8 cellular contexts compared by ENCODE assay signal in the genomic region with DNA sequence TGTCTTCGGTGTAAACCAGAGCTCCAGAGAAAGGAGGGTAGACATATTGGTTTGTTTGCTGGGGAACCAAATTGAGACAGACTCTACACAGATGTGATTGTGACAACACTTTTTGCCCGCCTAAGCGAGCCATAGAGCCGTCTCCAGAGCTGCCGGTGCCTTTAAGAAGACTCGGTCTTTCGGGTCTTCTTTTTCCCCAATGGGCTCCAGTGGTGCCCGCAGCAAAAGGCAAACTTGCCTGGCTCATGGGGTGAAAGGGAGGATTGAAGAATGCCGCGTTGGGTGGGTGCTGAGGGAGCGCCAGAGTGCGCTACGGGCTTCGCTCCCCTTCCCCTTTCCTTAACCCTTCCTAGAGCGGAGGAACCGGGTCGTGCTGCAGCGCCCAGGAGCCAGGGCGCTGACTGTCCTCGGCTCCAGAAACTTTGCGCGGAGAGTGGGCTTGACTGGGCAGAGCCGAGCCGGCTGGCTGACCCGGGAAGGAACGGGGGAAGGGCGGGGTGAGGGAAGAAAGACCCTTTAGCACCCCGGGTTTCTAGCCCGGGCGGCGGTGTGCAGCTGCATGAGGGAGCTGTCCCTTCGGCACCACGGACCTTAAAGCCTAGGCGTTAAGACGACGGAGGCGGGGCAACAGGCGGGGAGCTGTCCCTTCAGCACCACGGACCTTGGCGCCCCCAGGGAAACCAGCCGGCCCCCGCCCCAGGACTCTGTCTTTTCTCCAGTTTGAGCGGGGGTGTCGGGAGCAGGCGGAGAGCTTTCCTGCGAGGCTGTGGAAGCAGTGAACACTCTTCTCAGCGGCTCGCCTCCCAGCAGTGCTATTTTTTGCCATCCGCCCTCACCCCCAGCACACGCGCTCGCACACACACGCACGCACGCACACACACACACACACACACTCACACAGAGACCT. TPM values are rescaled to one million over a fixed set of nuclear protein-coding genes. Genes with fewer than 3 reads are reported as not detected.
A peak's percentile ranks its signal among the peaks of the same experiment; 100 is the strongest.
DNase-seq lines count a peak whose midpoint lies in the region; ATAC-seq and TF ChIP-seq lines count a peak whose summit lies in the region.

Gene CACNG3 (plus strand): TSS at position 890 of the 907 bp plus-strand sequence. CDS start 420 bp downstream, outside the sequence.

- no peak for ATAC-seq in GM21717 (IDR thresholded peaks at IDR 0.05; ENCODE audit: unreplicated experiment)

- no peaks in the 10 kb centered on the region for H3K36me3 ChIP-seq in BE2C
- no peaks in the 10 kb centered on the region for H3K36me3 ChIP-seq in suprapubic skin

- no peak for TF ChIP-seq POLR2A in suprapubic skin (IDR thresholded peaks at IDR 0.05)

- H3K4me1 ChIP-seq in BE2C = no peaks in the 10 kb centered on the region
- H3K4me1 ChIP-seq in suprapubic skin = no peaks in the 10 kb centered on the region

- H3K27me3 ChIP-seq in BE2C (peaks cover 29% of the 10 kb centered on the region), suprapubic skin (peaks cover 47% of the 10 kb centered on the region)

- no peak for TF ChIP-seq EP300 in suprapubic skin (IDR thresholded peaks at IDR 0.05)

- no peaks in the 10 kb centered on the region for H3K9me3 ChIP-seq in BE2C
- no peaks in the 10 kb centered on the region for H3K9me3 ChIP-seq in suprapubic skin

- DNase-seq in BE2C (peak; percentile 8), Kasumi-1 (lab: John Stamatoyannopoulos, UW) (peak; percentile 50 to 53), fibroblast of mammary gland (ENCODE audit: low read depth) (peak; percentile 10), occipital lobe (lab: John Stamatoyannopoulos, UW) (peak; percentile 66), NCI-H1092 treated with DMSO at 0.1 percent for 48 hours (lab: John Stamatoyannopoulos, UW) (no peak), suprapubic skin (ENCODE audit: low spot score in 2 of 2) (no peak)
- peak in 2 of 3 experiments; percentile 10 to 41 for DNase-seq in activated CD8-positive, alpha-beta memory T cell treated with anti-CD3 and anti-CD28 coated beads for 48 hours (ENCODE audit: low read depth in 2 of 3, low spot score in 2 of 3)

- WGBS in suprapubic skin = 5% methylated on average over 39 of the region's 55 CpGs

- TF ChIP-seq CTCF in BE2C (IDR thresholded peaks at IDR 0.05; ENCODE audit: low read depth, low read length) (no peak), fibroblast of mammary gland (conservative IDR thresholded peaks at IDR 0.05; ENCODE audit: control insufficient read depth, insufficient read depth, low read depth, low read length) (no peak), suprapubic skin (IDR thresholded peaks at IDR 0.05) (no peak)

- H3K27ac ChIP-seq in suprapubic skin = no peak within 1 kb of the TSS

- no peak within 1 kb of the TSS for H3K4me3 ChIP-seq in BE2C (ENCODE audit: low read depth, low read length)
- no peak within 1 kb of the TSS for H3K4me3 ChIP-seq in fibroblast of mammary gland (ENCODE audit: control insufficient read depth, low read depth, low read length)
- no peak within 1 kb of the TSS for H3K4me3 ChIP-seq in suprapubic skin

RNA-seq across cellular contexts. Expression of gene CACNG3, which starts in this region (rescaled TPM):
- polyA plus RNA-seq in BE2C (2012; ENCODE audit: insufficient read depth, insufficient read length, low read depth) = not detected
- 2.5 TPM for total RNA-seq in occipital lobe
- total RNA-seq in suprapubic skin = not detected

Comparison
In these comparisons a context has a peak if more than half of its experiments do, and no peak if none do; other contexts are left out.
1. DNase-seq: peak in BE2C (single experiment), Kasumi-1 (2 of 2), activated CD8-positive, alpha-beta memory T cell treated with anti-CD3 and anti-CD28 coated beads for 48 hours (2 of 3), fibroblast of mammary gland (single experiment) and occipital lobe (single experiment); none in NCI-H1092 treated with DMSO at 0.1 percent for 48 hours (single experiment) and suprapubic skin (0 of 2).